Comparison of ENCODE assay signal across 15 cellular contexts in the genomic region with DNA sequence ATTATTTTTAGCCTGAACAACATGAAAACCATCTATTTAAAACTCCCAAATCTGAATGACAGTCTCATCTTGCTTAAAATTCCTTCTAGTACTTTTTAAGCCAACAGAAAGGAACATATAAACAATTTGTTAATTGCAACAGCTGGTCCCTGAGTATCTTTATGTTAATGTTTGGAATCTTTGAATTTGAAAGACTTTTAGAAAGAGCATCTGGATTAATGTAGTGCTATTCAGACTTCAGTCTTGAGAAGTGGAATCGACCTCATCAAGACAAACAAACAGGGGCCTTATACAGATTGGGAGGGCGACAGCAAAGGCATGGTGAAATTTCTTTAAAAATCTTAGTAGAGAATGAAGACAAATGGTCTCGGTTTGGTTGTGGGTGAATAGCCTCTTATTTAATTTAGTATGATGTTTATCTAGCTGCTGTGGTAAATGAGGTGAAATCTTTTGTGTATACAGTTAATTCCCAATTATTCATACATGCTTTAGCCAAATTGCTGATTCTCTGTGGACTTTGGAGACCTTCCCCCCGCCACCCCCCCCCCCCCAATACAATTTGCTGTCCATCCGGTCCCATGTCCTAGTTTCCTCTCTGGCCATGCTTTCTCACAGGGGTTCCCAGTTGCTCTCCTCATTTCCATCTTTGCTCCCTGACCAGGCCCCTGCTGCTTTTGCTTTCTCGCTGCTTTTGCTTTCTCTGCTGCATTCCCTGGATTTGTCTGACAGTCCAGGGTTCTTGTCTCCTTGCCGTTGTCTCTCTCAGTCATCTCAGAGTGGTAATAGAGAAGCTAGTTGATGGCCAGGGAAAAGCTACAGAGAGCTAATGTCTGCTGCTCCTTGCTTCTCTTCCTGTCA.
A peak's percentile ranks its signal among the peaks of the same experiment; 100 is the strongest.
DNase-seq lines count a peak whose midpoint lies in the region; ATAC-seq and TF ChIP-seq lines count a peak whose summit lies in the region.
"Had no signal": no experiment of that assay in that cellular context is flagged by ENCODE, and none has a peak within 500 bp of the region (broad histone marks: within the 10 kb centered on the region; RNA-seq: fewer than 3 reads in every experiment).

No MANE protein-coding gene starts in this region.

- intact Hi-C loops in right lobe of liver (cut with DNase I) = no loop called here
- intact Hi-C loops in Calu3 (cut with micrococcal nuclease; ENCODE audit: unreplicated experiment) = no loop called here

- H3K9me3 ChIP-seq in HUES64 (ENCODE audit: insufficient read depth, low read depth, low read length) (no peaks in the 10 kb centered on the region), right lobe of liver (no peaks in the 10 kb centered on the region), skeletal muscle satellite cell (replicated peaks; ENCODE audit: low read length) (no peaks in the 10 kb centered on the region)

- H3K4me1 Mint-ChIP-seq in chondrocyte (ENCODE audit: low read depth) (peaks cover 85% of the 10 kb centered on the region), Calu3 (ENCODE audit: low read depth, unreplicated experiment) (peaks cover 67% of the 10 kb centered on the region)
- H3K4me1 Mint-ChIP-seq: activated naive CD4-positive, alpha-beta T cell treated with anti-CD3 and anti-CD28 coated beads, Interleukin-2, amount 10 ng/mL, durations not matched to agents 7 days and 5 days; memory B cell had no signal

- H3K9ac ChIP-seq in HUES64 (ENCODE audit: low read depth, low read length) (peak overlapping the region; percentile 20; the same call in 1 of the 2 replicates), skeletal muscle satellite cell (ENCODE audit: low read depth, low read length) (peak overlapping the region; percentile 38)

- no peak for DNase-seq in chondrocyte (ENCODE audit: low spot score)
- DNase-seq in right lobe of liver = no peak
- no peak for DNase-seq in Calu3
- no peak for DNase-seq in central memory CD4-positive, alpha-beta T cell
- DNase-seq in KBM-7 = no peak
- DNase-seq: activated naive CD4-positive, alpha-beta T cell treated with anti-CD3 and anti-CD28 coated beads, Interleukin-2, amount 10 ng/mL, durations not matched to agents 7 days and 5 days; Kasumi-1; NCI-H2107 had no signal

- H3K4me3 Mint-ChIP-seq in chondrocyte (ENCODE audit: unreplicated experiment) = peak overlapping the region; percentile 11
- H3K4me3 Mint-ChIP-seq in Calu3 (ENCODE audit: low read depth, unreplicated experiment) = no peak overlapping the region
- H3K4me3 Mint-ChIP-seq: activated naive CD4-positive, alpha-beta T cell treated with anti-CD3 and anti-CD28 coated beads, Interleukin-2, amount 10 ng/mL, durations not matched to agents 7 days and 5 days; CD8-positive, alpha-beta T cell; memory B cell; stimulated activated naive CD8-positive, alpha-beta T cell treated with anti-CD3 and anti-CD28 coated beads, Interleukin-15, Interleukin-2, amounts not matched to agents 100 ng/mL and 50 ng/mL, for 24 hours had no signal

- H3K27ac ChIP-seq in HUES64 (ENCODE audit: low read depth, low read length) (peak overlapping the region; percentile 92), right lobe of liver (peak overlapping the region; percentile 16 to 73 (median 31))
- H3K27ac ChIP-seq: SK-N-MC had no signal

- 18% methylated on average over 7 of the region's 7 CpGs for WGBS in HUES64
- WGBS in right lobe of liver (ENCODE audit: insufficient coverage, low coverage, low lambda C conversion rate, missing lambda C conversion rate) = 45% methylated on average over 6 of the region's 7 CpGs

- H3K36me3 Mint-ChIP-seq in chondrocyte (ENCODE audit: low read depth) = peaks cover 5% of the 10 kb centered on the region
- peaks cover 72% of the 10 kb centered on the region for H3K36me3 Mint-ChIP-seq in Calu3 (ENCODE audit: insufficient read depth, unreplicated experiment)
- H3K36me3 Mint-ChIP-seq: activated naive CD4-positive, alpha-beta T cell treated with anti-CD3 and anti-CD28 coated beads, Interleukin-2, amount 10 ng/mL, durations not matched to agents 7 days and 5 days had no signal

- BruUV-seq in Calu3 (replicated peaks; lab: Mats Ljungman, UMichigan) = no TSS peak

- H3K4me1 ChIP-seq in HUES64 (ENCODE audit: insufficient read depth, low read length) = peaks cover 61% of the 10 kb centered on the region
- peaks cover 0 to 64% (median 18%) of the 10 kb centered on the region in 4 donors for H3K4me1 ChIP-seq in right lobe of liver
- H3K4me1 ChIP-seq in skeletal muscle satellite cell (ENCODE audit: control insufficient read depth, insufficient read depth, low read length) = peaks cover 68% of the 10 kb centered on the region

- peak overlapping the region; percentile 61 for H3K4me2 ChIP-seq in skeletal muscle satellite cell (ENCODE audit: low read length)

- TF ChIP-seq POLR2A in right lobe of liver (IDR thresholded peaks at IDR 0.05) = no peak

- no peaks in the 10 kb centered on the region for H3K27me3 ChIP-seq in HUES64 (ENCODE audit: insufficient read depth, low read length)
- H3K27me3 ChIP-seq in right lobe of liver = no peaks in the 10 kb centered on the region
- no peaks in the 10 kb centered on the region for H3K27me3 ChIP-seq in skeletal muscle satellite cell (ENCODE audit: control insufficient read depth, insufficient read depth, low read length)

- H3K27me3 Mint-ChIP-seq in chondrocyte (ENCODE audit: low read depth) = no peaks in the 10 kb centered on the region
- no peaks in the 10 kb centered on the region for H3K27me3 Mint-ChIP-seq in Calu3 (ENCODE audit: unreplicated experiment)
- H3K27me3 Mint-ChIP-seq: activated naive CD4-positive, alpha-beta T cell treated with anti-CD3 and anti-CD28 coated beads, Interleukin-2, amount 10 ng/mL, durations not matched to agents 7 days and 5 days; memory B cell; stimulated activated naive CD8-positive, alpha-beta T cell treated with anti-CD3 and anti-CD28 coated beads, Interleukin-15, Interleukin-2, amounts not matched to agents 100 ng/mL and 50 ng/mL, for 24 hours had no signal

- ATAC-seq in right lobe of liver = peak in 1 of 4 donors; percentile 2
- no peak for ATAC-seq in GM21717 (IDR thresholded peaks at IDR 0.05; ENCODE audit: unreplicated experiment)
- ATAC-seq: CD8-positive, alpha-beta T cell had no signal

- no peak for TF ChIP-seq CTCF in chondrocyte (IDR thresholded peaks at IDR 0.05)
- TF ChIP-seq CTCF in right lobe of liver (IDR thresholded peaks at IDR 0.05) = no peak
- TF ChIP-seq CTCF in Calu3 (IDR thresholded peaks at IDR 0.05; ENCODE audit: unreplicated experiment) = no peak

- H3K27ac Mint-ChIP-seq in chondrocyte (ENCODE audit: unreplicated experiment) (peak overlapping the region; percentile 67), Calu3 (ENCODE audit: unreplicated experiment) (no peak overlapping the region)
- H3K27ac Mint-ChIP-seq: activated naive CD4-positive, alpha-beta T cell treated with anti-CD3 and anti-CD28 coated beads, Interleukin-2, amount 10 ng/mL, durations not matched to agents 7 days and 5 days; CD8-positive, alpha-beta T cell; memory B cell; stimulated activated naive CD8-positive, alpha-beta T cell treated with anti-CD3 and anti-CD28 coated beads, Interleukin-15, Interleukin-2, amounts not matched to agents 100 ng/mL and 50 ng/mL, for 24 hours had no signal

- H3K4me3 ChIP-seq in HUES64 (ENCODE audit: low read length) (peak overlapping the region; percentile 16; the same call in 1 of the 2 replicates), right lobe of liver (no peak overlapping the region), skeletal muscle satellite cell (ENCODE audit: low read length) (no peak overlapping the region)
- H3K4me3 ChIP-seq: SK-N-MC had no signal

- in situ Hi-C loops in KBM-7 (cut with MboI; ENCODE audit: low pct_unique_long_range_greater_than_20kb, low sequenced_read_pairs) = no loop called here

- H3K9me3 Mint-ChIP-seq in chondrocyte (ENCODE audit: low read depth) = no peaks in the 10 kb centered on the region
- H3K9me3 Mint-ChIP-seq in Calu3 (ENCODE audit: low read depth, unreplicated experiment) = no peaks in the 10 kb centered on the region
- H3K9me3 Mint-ChIP-seq: activated naive CD4-positive, alpha-beta T cell treated with anti-CD3 and anti-CD28 coated beads, Interleukin-2, amount 10 ng/mL, durations not matched to agents 7 days and 5 days; CD8-positive, alpha-beta T cell; memory B cell; stimulated activated naive CD8-positive, alpha-beta T cell treated with anti-CD3 and anti-CD28 coated beads, Interleukin-15, Interleukin-2, amounts not matched to agents 100 ng/mL and 50 ng/mL, for 24 hours had no signal

- no peaks in the 10 kb centered on the region for H3K36me3 ChIP-seq in HUES64 (ENCODE audit: insufficient read depth, low read length)
- no peaks in the 10 kb centered on the region for H3K36me3 ChIP-seq in right lobe of liver
- no peaks in the 10 kb centered on the region for H3K36me3 ChIP-seq in skeletal muscle satellite cell (ENCODE audit: insufficient read depth, low read length)

- CTCF ChIA-PET in Calu3 (lab: Charles Lee) = no interaction called here
